ENCODE assay signal across 17 cellular contexts in the genomic region with DNA sequence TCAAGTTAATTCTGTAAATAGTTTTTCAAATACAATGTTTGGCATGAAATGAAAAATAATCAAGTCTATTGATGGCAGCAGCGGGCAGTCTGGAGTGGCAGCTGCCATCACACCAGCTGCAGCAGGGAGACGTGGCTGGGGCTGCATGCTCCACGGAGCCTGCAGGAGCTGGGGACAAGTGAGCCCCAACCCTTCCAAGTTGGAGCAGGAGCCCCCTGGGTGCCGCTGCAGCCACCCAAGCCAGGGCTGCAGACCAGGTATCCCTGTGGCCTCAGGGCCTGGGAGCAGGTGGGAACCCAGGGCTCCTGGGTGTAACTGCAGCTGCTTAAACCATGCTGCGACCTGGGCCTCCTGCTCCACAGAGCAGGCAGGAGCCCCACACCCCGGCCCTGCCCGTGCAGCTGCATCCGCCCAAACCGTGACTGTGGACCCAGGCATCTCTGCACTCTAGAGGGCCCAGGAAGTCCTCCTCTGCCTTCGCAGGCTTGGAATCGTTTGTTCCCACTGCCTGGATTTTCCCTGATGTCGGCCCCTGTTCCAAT.
"Had no signal": no experiment of that assay in that cellular context is flagged by ENCODE, and none has a peak within 500 bp of the region (broad histone marks: within the 10 kb centered on the region; RNA-seq: fewer than 3 reads in every experiment).

No MANE protein-coding gene starts in this region.

- H3K9me3 Mint-ChIP-seq: activated CD4-positive, alpha-beta memory T cell treated with anti-CD3 and anti-CD28 coated beads for 36 hours; activated naive CD8-positive, alpha-beta T cell treated with anti-CD3 and anti-CD28 coated beads, Interleukin-2, amount 10 ng/mL, durations not matched to agents 7 days and 5 days had no signal

- ATAC-seq: esophagus mucosa had no signal

- H3K27ac ChIP-seq: breast epithelium, dorsolateral prefrontal cortex, ovary, tibial artery had no signal

- H3K27me3 Mint-ChIP-seq: activated CD4-positive, alpha-beta memory T cell treated with anti-CD3 and anti-CD28 coated beads for 36 hours; activated naive CD8-positive, alpha-beta T cell treated with anti-CD3 and anti-CD28 coated beads, Interleukin-2, amount 10 ng/mL, durations not matched to agents 7 days and 5 days had no signal

- H3K36me3 Mint-ChIP-seq: activated CD4-positive, alpha-beta memory T cell treated with anti-CD3 and anti-CD28 coated beads for 36 hours; activated naive CD8-positive, alpha-beta T cell treated with anti-CD3 and anti-CD28 coated beads, Interleukin-2, amount 10 ng/mL, durations not matched to agents 7 days and 5 days had no signal

- FAIRE-seq: endometrium had no signal

- H3K27ac Mint-ChIP-seq: activated CD4-positive, alpha-beta memory T cell treated with anti-CD3 and anti-CD28 coated beads for 36 hours; activated naive CD8-positive, alpha-beta T cell treated with anti-CD3 and anti-CD28 coated beads, Interleukin-2, amount 10 ng/mL, durations not matched to agents 7 days and 5 days had no signal

- H3K4me1 Mint-ChIP-seq: activated naive CD8-positive, alpha-beta T cell treated with anti-CD3 and anti-CD28 coated beads, Interleukin-2, amount 10 ng/mL, durations not matched to agents 7 days and 5 days had no signal

- H3K4me3 ChIP-seq: breast epithelium, dorsolateral prefrontal cortex, ovary, tibial artery had no signal

- H3K4me1 ChIP-seq: breast epithelium, tibial artery had no signal

- DNase-seq: activated CD4-positive, alpha-beta memory T cell treated with anti-CD3 and anti-CD28 coated beads for 36 hours; activated CD4-positive, alpha-beta T cell treated with anti-CD3 and anti-CD28 coated beads for 1 hour; activated gamma-delta T cell treated with Interleukin-2 at 50 U/mL for 16 hours; activated naive CD8-positive, alpha-beta T cell treated with anti-CD3 and anti-CD28 coated beads, Interleukin-2, amount 10 ng/mL, durations not matched to agents 7 days and 5 days; activated T-cell treated with anti-CD3 and anti-CD28 coated beads, Interleukin-2, amount 50 U/mL, for 48 hours; anterior cingulate cortex; hippocampal formation; kidney glomerular epithelial cell; ovary; stimulated activated CD4-positive, alpha-beta T cell treated with anti-CD3 and anti-CD28 coated beads, Interleukin-15, amount 100 ng/mL, for 24 hours; stimulated activated CD4-positive, alpha-beta T cell treated with anti-CD3 and anti-CD28 coated beads, Interleukin-4, amount 100 ng/mL, for 4 hours; T-helper 9 cell; tibial artery had no signal

- H3K9me3 ChIP-seq: breast epithelium, ovary, tibial artery had no signal

- H3K4me3 Mint-ChIP-seq: activated CD4-positive, alpha-beta memory T cell treated with anti-CD3 and anti-CD28 coated beads for 36 hours; activated naive CD8-positive, alpha-beta T cell treated with anti-CD3 and anti-CD28 coated beads, Interleukin-2, amount 10 ng/mL, durations not matched to agents 7 days and 5 days had no signal

- H3K36me3 ChIP-seq: breast epithelium, ovary, tibial artery had no signal

- H3K27me3 ChIP-seq: breast epithelium, dorsolateral prefrontal cortex, ovary, tibial artery had no signal
